Comparison of ENCODE assay signal across 1 cellular context in genomic region chr10:71358292-71358691, GRCh38.
TF ChIP-seq lines count a peak whose summit lies in the region.

No MANE protein-coding gene starts in this region.

TF ChIP-seq in GM12878, 131 proteins besides CTCF, POLR2A, EP300 and RAD21:
- TF ChIP-seq, protein P1, sequence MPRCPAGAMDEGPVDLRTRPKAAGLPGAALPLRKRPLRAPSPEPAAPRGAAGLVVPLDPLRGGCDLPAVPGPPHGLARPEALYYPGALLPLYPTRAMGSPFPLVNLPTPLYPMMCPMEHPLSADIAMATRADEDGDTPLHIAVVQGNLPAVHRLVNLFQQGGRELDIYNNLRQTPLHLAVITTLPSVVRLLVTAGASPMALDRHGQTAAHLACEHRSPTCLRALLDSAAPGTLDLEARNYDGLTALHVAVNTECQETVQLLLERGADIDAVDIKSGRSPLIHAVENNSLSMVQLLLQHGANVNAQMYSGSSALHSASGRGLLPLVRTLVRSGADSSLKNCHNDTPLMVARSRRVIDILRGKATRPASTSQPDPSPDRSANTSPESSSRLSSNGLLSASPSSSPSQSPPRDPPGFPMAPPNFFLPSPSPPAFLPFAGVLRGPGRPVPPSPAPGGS (IDR thresholded peaks at IDR 0.05; ENCODE audit: borderline replicate concordance, insufficient read depth, low read depth, low read length, poor library complexity, severe bottlenecking): no peak
- no peak for TF ChIP-seq BRCA1 (IDR thresholded peaks at IDR 0.05; ENCODE audit: low read depth, low read length)
- TF ChIP-seq TCF3 (IDR thresholded peaks at IDR 0.05; ENCODE audit: borderline replicate concordance, insufficient read depth, low read depth, low read length): no peak
- TF ChIP-seq, protein P2, sequence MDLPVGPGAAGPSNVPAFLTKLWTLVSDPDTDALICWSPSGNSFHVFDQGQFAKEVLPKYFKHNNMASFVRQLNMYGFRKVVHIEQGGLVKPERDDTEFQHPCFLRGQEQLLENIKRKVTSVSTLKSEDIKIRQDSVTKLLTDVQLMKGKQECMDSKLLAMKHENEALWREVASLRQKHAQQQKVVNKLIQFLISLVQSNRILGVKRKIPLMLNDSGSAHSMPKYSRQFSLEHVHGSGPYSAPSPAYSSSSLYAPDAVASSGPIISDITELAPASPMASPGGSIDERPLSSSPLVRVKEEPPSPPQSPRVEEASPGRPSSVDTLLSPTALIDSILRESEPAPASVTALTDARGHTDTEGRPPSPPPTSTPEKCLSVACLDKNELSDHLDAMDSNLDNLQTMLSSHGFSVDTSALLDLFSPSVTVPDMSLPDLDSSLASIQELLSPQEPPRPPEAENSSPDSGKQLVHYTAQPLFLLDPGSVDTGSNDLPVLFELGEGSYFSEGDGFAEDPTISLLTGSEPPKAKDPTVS (IDR thresholded peaks at IDR 0.05; ENCODE audit: low read depth, low read length): no peak
- no peak for TF ChIP-seq NR2C1 (IDR thresholded peaks at IDR 0.05)
- no peak for TF ChIP-seq CHD1 (IDR thresholded peaks at IDR 0.05; ENCODE audit: low read depth, low read length)
- TF ChIP-seq NKRF (conservative IDR thresholded peaks at IDR 0.05): no peak
- no peak for TF ChIP-seq CEBPB (IDR thresholded peaks at IDR 0.05; ENCODE audit: borderline replicate concordance in 1 of 2, low read depth in 2 of 2, low read length in 2 of 2)
- TF ChIP-seq, protein P3, sequence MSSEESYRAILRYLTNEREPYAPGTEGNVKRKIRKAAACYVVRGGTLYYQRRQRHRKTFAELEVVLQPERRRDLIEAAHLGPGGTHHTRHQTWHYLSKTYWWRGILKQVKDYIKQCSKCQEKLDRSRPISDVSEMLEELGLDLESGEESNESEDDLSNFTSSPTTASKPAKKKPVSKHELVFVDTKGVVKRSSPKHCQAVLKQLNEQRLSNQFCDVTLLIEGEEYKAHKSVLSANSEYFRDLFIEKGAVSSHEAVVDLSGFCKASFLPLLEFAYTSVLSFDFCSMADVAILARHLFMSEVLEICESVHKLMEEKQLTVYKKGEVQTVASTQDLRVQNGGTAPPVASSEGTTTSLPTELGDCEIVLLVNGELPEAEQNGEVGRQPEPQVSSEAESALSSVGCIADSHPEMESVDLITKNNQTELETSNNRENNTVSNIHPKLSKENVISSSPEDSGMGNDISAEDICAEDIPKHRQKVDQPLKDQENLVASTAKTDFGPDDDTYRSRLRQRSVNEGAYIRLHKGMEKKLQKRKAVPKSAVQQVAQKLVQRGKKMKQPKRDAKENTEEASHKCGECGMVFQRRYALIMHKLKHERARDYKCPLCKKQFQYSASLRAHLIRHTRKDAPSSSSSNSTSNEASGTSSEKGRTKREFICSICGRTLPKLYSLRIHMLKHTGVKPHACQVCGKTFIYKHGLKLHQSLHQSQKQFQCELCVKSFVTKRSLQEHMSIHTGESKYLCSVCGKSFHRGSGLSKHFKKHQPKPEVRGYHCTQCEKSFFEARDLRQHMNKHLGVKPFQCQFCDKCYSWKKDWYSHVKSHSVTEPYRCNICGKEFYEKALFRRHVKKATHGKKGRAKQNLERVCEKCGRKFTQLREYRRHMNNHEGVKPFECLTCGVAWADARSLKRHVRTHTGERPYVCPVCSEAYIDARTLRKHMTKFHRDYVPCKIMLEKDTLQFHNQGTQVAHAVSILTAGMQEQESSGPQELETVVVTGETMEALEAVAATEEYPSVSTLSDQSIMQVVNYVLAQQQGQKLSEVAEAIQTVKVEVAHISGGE (CRISPR knock-in tag; IDR thresholded peaks at IDR 0.05): no peak
- TF ChIP-seq ZNF687 (IDR thresholded peaks at IDR 0.05): no peak
- TF ChIP-seq, protein P4, sequence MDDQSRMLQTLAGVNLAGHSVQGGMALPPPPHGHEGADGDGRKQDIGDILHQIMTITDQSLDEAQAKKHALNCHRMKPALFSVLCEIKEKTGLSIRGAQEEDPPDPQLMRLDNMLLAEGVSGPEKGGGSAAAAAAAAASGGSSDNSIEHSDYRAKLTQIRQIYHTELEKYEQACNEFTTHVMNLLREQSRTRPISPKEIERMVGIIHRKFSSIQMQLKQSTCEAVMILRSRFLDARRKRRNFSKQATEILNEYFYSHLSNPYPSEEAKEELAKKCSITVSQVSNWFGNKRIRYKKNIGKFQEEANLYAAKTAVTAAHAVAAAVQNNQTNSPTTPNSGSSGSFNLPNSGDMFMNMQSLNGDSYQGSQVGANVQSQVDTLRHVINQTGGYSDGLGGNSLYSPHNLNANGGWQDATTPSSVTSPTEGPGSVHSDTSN (IDR thresholded peaks at IDR 0.05; ENCODE audit: insufficient replicate concordance, low read depth, low read length): no peak
- TF ChIP-seq KAT2A (conservative IDR thresholded peaks at IDR 0.05; ENCODE audit: control insufficient read depth, low read depth, low read length): no peak
- no peak for TF ChIP-seq KDM1A (IDR thresholded peaks at IDR 0.05; ENCODE audit: borderline replicate concordance)
TF ChIP-seq in GM12878: peak in this region for 0.
